In genomic region chr6:26194774-26195375, GRCh38 we compare ENCODE assay signal across 8 cellular contexts.
A peak's percentile ranks its signal among the peaks of the same experiment; 100 is the strongest.
DNase-seq lines count a peak whose midpoint lies in the region; ATAC-seq and TF ChIP-seq lines count a peak whose summit lies in the region.

No MANE protein-coding gene starts in this region.

- H3K79me2 ChIP-seq in Loucy (ENCODE audit: insufficient read depth, low read length), result peaks cover 20% of the 10 kb centered on the region

- H3K4me1 Mint-ChIP-seq in nephron progenitor cell, result peaks cover 40% of the 10 kb centered on the region

- peak overlapping the region in 56 of 59 donors; percentile 9 to 93 (median 74) for H3K27ac ChIP-seq in dorsolateral prefrontal cortex

- H3K9ac ChIP-seq in Loucy (ENCODE audit: low read depth, low read length, poor library complexity, severe bottlenecking), result peak overlapping the region; percentile 98

- intact Hi-C loops in dorsolateral prefrontal cortex (cut with DNase I), result loop anchor here in 1 of 2 donors (5.0 to 10.0 kb wide), 4 partner anchors 38 to 140 kb away; a partner anchor contains a TSS

- H3K9me2 ChIP-seq in Loucy (replicated peaks; ENCODE audit: low read depth, low read length), result no peaks in the 10 kb centered on the region

- H3K27me3 ChIP-seq in BJ (ENCODE audit: control insufficient read depth, insufficient read depth, low read length) (no peaks in the 10 kb centered on the region), Loucy (ENCODE audit: insufficient read depth, low read length, poor library complexity, severe bottlenecking) (no peaks in the 10 kb centered on the region), dorsolateral prefrontal cortex (peaks cover 0 to 13% (median 0%) of the 10 kb centered on the region in 45 donors)

- H3K4me3 ChIP-seq in BJ (ENCODE audit: low read depth, low read length) (peak overlapping the region; percentile 82), Loucy (ENCODE audit: low read length, poor library complexity, severe bottlenecking) (peak overlapping the region; percentile 89), dorsolateral prefrontal cortex (peak overlapping the region; percentile 52 to 86 (median 74))

- CTCF ChIA-PET in BJ (lab: Yijun Ruan, JAX), result interaction anchor here (0.5 to 0.6 kb wide), 2 partner anchors 33 to 327 kb away, joined by 3 read pairs; no protein-coding TSS in a partner anchor

- H2AFZ ChIP-seq in Loucy (ENCODE audit: low read length), result no peak overlapping the region

- peaks cover 3% of the 10 kb centered on the region for H3K36me3 Mint-ChIP-seq in nephron progenitor cell (ENCODE audit: low read depth)

- DNase-seq in BJ (ENCODE audit: low read depth), result no peak
- no peak for DNase-seq in dorsolateral prefrontal cortex
- no peak for DNase-seq in nephron progenitor cell
- DNase-seq in GM19238 (ENCODE audit: insufficient read length, low spot score), result no peak
- DNase-seq in NCI-H446 treated with DMSO at 0.1 percent for 48 hours (lab: John Stamatoyannopoulos, UW), result no peak

- no peak for TF ChIP-seq CTCF in BJ (IDR thresholded peaks at IDR 0.05; ENCODE audit: insufficient read depth, low read depth, low read length)
- TF ChIP-seq CTCF in Loucy (conservative IDR thresholded peaks at IDR 0.05; ENCODE audit: low read length), result no peak
- no peak for TF ChIP-seq CTCF in dorsolateral prefrontal cortex (IDR thresholded peaks at IDR 0.05 in 54 of 56, conservative IDR thresholded peaks at IDR 0.05 in 2 of 56; ENCODE audit: low read depth in 1 of 56, partially characterized antibody in 56 of 56)
- no peak for TF ChIP-seq CTCF in nephron progenitor cell (IDR thresholded peaks at IDR 0.05)

- H3K9me3 Mint-ChIP-seq in nephron progenitor cell, result no peaks in the 10 kb centered on the region

- peaks cover 10% of the 10 kb centered on the region for H3F3A ChIP-seq in Loucy (ENCODE audit: low read depth)

- H3K4me1 ChIP-seq in Loucy (ENCODE audit: insufficient read depth, low read length, poor library complexity, severe bottlenecking), result peaks cover 20% of the 10 kb centered on the region

- H3K27me3 Mint-ChIP-seq in nephron progenitor cell (ENCODE audit: low read depth, poor library complexity), result no peaks in the 10 kb centered on the region

- ATAC-seq in GM21367 (IDR thresholded peaks at IDR 0.05; ENCODE audit: unreplicated experiment), result no peak
- no peak for ATAC-seq in HG03565 (IDR thresholded peaks at IDR 0.05; ENCODE audit: unreplicated experiment)

- H3K4me3 Mint-ChIP-seq in nephron progenitor cell, result peak overlapping the region; percentile 98

- no peaks in the 10 kb centered on the region for H3K36me3 ChIP-seq in BJ (ENCODE audit: control insufficient read depth, insufficient read depth, low read length)
- no peaks in the 10 kb centered on the region for H3K36me3 ChIP-seq in Loucy (ENCODE audit: insufficient read depth, low read length)

- peak overlapping the region; percentile 84 for H3K4me2 ChIP-seq in Loucy (ENCODE audit: low read depth, low read length, poor library complexity, severe bottlenecking)

- H4K20me1 ChIP-seq in Loucy (ENCODE audit: insufficient read depth, low read length, poor library complexity, severe bottlenecking), result peaks cover 12% of the 10 kb centered on the region

- no peaks in the 10 kb centered on the region for H3K9me3 ChIP-seq in Loucy (ENCODE audit: insufficient read depth, low read depth, low read length)

- peak overlapping the region; percentile 97 for H3K27ac Mint-ChIP-seq in nephron progenitor cell

- POLR2A ChIA-PET in BJ (lab: Charles Lee), result interaction anchor here (0.6 to 5.8 kb wide), 7 partner anchors 11 to 78 kb away, joined by 3 to 83 read pairs (median 6); a partner anchor contains a TSS
